In genomic region chr5:9381464-9381863, GRCh38 we compare ENCODE assay signal across 14 cellular contexts.
DNase-seq lines count a peak whose midpoint lies in the region; ATAC-seq, FAIRE-seq and TF ChIP-seq lines count a peak whose summit lies in the region.
"Had no signal": no experiment of that assay in that cellular context is flagged by ENCODE, and none has a peak within 500 bp of the region (broad histone marks: within the 10 kb centered on the region; RNA-seq: fewer than 3 reads in every experiment).

No MANE protein-coding gene starts in this region.

- TF ChIP-seq POLR2A in GM12891 (IDR thresholded peaks at IDR 0.05; ENCODE audit: low read depth, low read length), result no peak

- DNase-seq in retina, result no peak
- DNase-seq in omental fat pad (ENCODE audit: low spot score), result no peak
- no peak for DNase-seq in GM12891 (ENCODE audit: insufficient read length, low spot score)
- DNase-seq in islet precursor cell, result no peak
- DNase-seq: activated T-cell treated with anti-CD3 and anti-CD28 coated beads, Interleukin-2, amount 50 U/mL, for 24 hours; amygdala; cortex of kidney; NCI-H345; Peyer's patch; T-helper 1 cell had no signal

- ATAC-seq in GM18520 (IDR thresholded peaks at IDR 0.05; ENCODE audit: unreplicated experiment), result peak; percentile 53
- ATAC-seq in GM21360 (IDR thresholded peaks at IDR 0.05; ENCODE audit: unreplicated experiment), result peak; percentile 94
- ATAC-seq in HG02938 (IDR thresholded peaks at IDR 0.05; ENCODE audit: unreplicated experiment), result peak; percentile 88
- ATAC-seq in HG03558 (IDR thresholded peaks at IDR 0.05; ENCODE audit: extremely low read depth, unreplicated experiment), result peak; percentile 79
- no peak for ATAC-seq in omental fat pad (ENCODE audit: low FRiP score)

- no peak for TF ChIP-seq CTCF in omental fat pad (IDR thresholded peaks at IDR 0.05)

- FAIRE-seq in GM12891 (lab: Jason Lieb, UNC), result no peak

TF ChIP-seq in GM12891, 5 proteins besides CTCF, POLR2A, EP300 and RAD21:
- TF ChIP-seq POLR2AphosphoS5 (IDR thresholded peaks at IDR 0.05; ENCODE audit: low read depth, low read length), result no peak
- TF ChIP-seq POU2F2 (IDR thresholded peaks at IDR 0.05; ENCODE audit: low read depth, low read length), result no peak
- TF ChIP-seq SPI1 (IDR thresholded peaks at IDR 0.05; ENCODE audit: low read depth, low read length), result no peak
- TF ChIP-seq TAF1 (IDR thresholded peaks at IDR 0.05; ENCODE audit: low read depth, low read length), result no peak
- TF ChIP-seq PAX5 (IDR thresholded peaks at IDR 0.05; ENCODE audit: insufficient read depth, low read length, severe bottlenecking), result no peak
